Comparison of ENCODE assay signal across 18 cellular contexts in genomic region chr2:149394864-149395263, GRCh38.
DNase-seq lines count a peak whose midpoint lies in the region; ATAC-seq, FAIRE-seq and TF ChIP-seq lines count a peak whose summit lies in the region.
"Had no signal": no experiment of that assay in that cellular context is flagged by ENCODE, and none has a peak within 500 bp of the region (broad histone marks: within the 10 kb centered on the region; RNA-seq: fewer than 3 reads in every experiment).

No MANE protein-coding gene starts in this region.

- CTCF ChIA-PET in HepG2 (lab: Yijun Ruan, JAX; ENCODE audit: low intra/inter-chr PET ratio, low total read pairs), result no interaction called here

- no peak for TF ChIP-seq RAD21 in HepG2 (CRISPR knock-in tag; IDR thresholded peaks at IDR 0.05)

- BruUV-seq in HepG2 (replicated peaks; lab: Mats Ljungman, UMichigan), result no TSS peak

- no peak overlapping the region for H3K9ac ChIP-seq in HepG2 (ENCODE audit: insufficient read depth, low read depth, low read length)

- in situ Hi-C loops in astrocyte of the spinal cord (cut with HindIII; ENCODE audit: low sequenced_read_pairs) (no loop called here), HepG2 (cut with HindIII; ENCODE audit: extremely low pct_ligation_motif_present, low pct_unique_long_range_greater_than_20kb) (no loop called here)

- H3K4me3 ChIP-seq in astrocyte of the spinal cord (ENCODE audit: low read depth, low read length) (no peak overlapping the region), kidney epithelial cell (ENCODE audit: low read depth, low read length) (no peak overlapping the region), psoas muscle (no peak overlapping the region), HepG2 (replicated peaks in 1 of 3; ENCODE audit: insufficient read depth in 1 of 3, low read depth in 2 of 3, low read length in 3 of 3) (no peak overlapping the region)
- H3K4me3 ChIP-seq: A549 had no signal

- intact Hi-C loops in psoas muscle (cut with DNase I) (no loop called here), HepG2 (cut with micrococcal nuclease; ENCODE audit: unreplicated experiment) (no loop called here)

- 93 to 96% (median 96%) methylated on average over 2 of the region's 2 CpGs for WGBS in psoas muscle, 3 donors
- WGBS in HepG2 (ENCODE audit: low lambda C conversion rate), result 35% methylated on average over 2 of the region's 2 CpGs

- H2AFZ ChIP-seq in HepG2 (ENCODE audit: low read length), result no peak overlapping the region

- no peaks in the 10 kb centered on the region for H3K36me3 ChIP-seq in kidney epithelial cell (ENCODE audit: control insufficient read depth, insufficient read depth, low read length)
- no peaks in the 10 kb centered on the region for H3K36me3 ChIP-seq in psoas muscle (ENCODE audit: insufficient read depth in 1 of 2, low read depth in 1 of 2)
- H3K36me3 ChIP-seq in HepG2 (replicated peaks in 1 of 2; ENCODE audit: control insufficient read depth in 1 of 2, insufficient read depth in 2 of 2, low read length in 2 of 2), result no peaks in the 10 kb centered on the region

- DNase-seq in EH (ENCODE audit: low read depth) (peak; percentile 16), HT1080 (ENCODE audit: low read depth) (peak; percentile 58), astrocyte of the spinal cord (ENCODE audit: low read depth, low spot score) (peak; percentile 24), kidney epithelial cell (ENCODE audit: low read depth) (peak; percentile 28), psoas muscle (no peak), HepG2 (ENCODE audit: low spot score) (no peak)
- DNase-seq in stimulated activated naive CD8-positive, alpha-beta T cell treated with anti-CD3 and anti-CD28 coated beads, Interleukin-15, Interleukin-2, amounts not matched to agents 100 U/mL and 50 U/mL, for 24 hours, result no peak
- DNase-seq: Kasumi-1, NCI-H1436, NCI-H2029 treated with DMSO at 0.1 percent for 48 hours, NCI-H510A treated with DMSO at 0.1 percent for 48 hours, SIG-M5 had no signal

- no peak for ATAC-seq in psoas muscle
- no peak for ATAC-seq in activated CD4-positive, CD25-positive, alpha-beta regulatory T cell treated with anti-CD3 and anti-CD28 coated beads, Interleukin-2, amount 50 U/mL, for 24 hours
- no peak for ATAC-seq in HepG2
- no peak for ATAC-seq in stimulated activated naive CD8-positive, alpha-beta T cell treated with anti-CD3 and anti-CD28 coated beads, Interleukin-15, Interleukin-2, amounts not matched to agents 100 U/mL and 50 U/mL, for 24 hours
- ATAC-seq: A549 had no signal

- H3K9me3 ChIP-seq in psoas muscle, result no peaks in the 10 kb centered on the region
- H3K9me3 ChIP-seq in HepG2 (ENCODE audit: low read length), result no peaks in the 10 kb centered on the region
- H3K9me3 ChIP-seq: A549 had no signal

- no peak for TF ChIP-seq CTCF in astrocyte of the spinal cord (IDR thresholded peaks at IDR 0.05; ENCODE audit: low read depth, low read length)
- TF ChIP-seq CTCF in kidney epithelial cell (IDR thresholded peaks at IDR 0.05; ENCODE audit: insufficient read depth, low read length, poor library complexity, severe bottlenecking), result no peak
- TF ChIP-seq CTCF in psoas muscle (IDR thresholded peaks at IDR 0.05), result no peak
- no peak for TF ChIP-seq CTCF in HepG2 (CRISPR knock-in tag; IDR thresholded peaks at IDR 0.05)

- TF ChIP-seq EP300 in HepG2 (IDR thresholded peaks at IDR 0.05; ENCODE audit: low read depth in 2 of 2, low read length in 2 of 2) (no peak), HepG2 (CRISPR knock-in tag; IDR thresholded peaks at IDR 0.05; ENCODE audit: borderline replicate concordance) (no peak)

- no peaks in the 10 kb centered on the region for H3K27me3 ChIP-seq in kidney epithelial cell (ENCODE audit: control insufficient read depth, insufficient read depth, low read length)
- no peaks in the 10 kb centered on the region for H3K27me3 ChIP-seq in psoas muscle (ENCODE audit: insufficient read depth in 3 of 3, low read length in 2 of 3)
- H3K27me3 ChIP-seq in HepG2 (ENCODE audit: control insufficient read depth in 1 of 2, insufficient read depth in 2 of 2, low read length in 2 of 2), result no peaks in the 10 kb centered on the region

- no peaks in the 10 kb centered on the region for H4K20me1 ChIP-seq in HepG2 (ENCODE audit: insufficient read depth, low read length)

- H3K4me1 ChIP-seq in psoas muscle (no peaks in the 10 kb centered on the region), HepG2 (ENCODE audit: insufficient read depth, low read length) (no peaks in the 10 kb centered on the region)
- H3K4me1 ChIP-seq: A549 had no signal

- POLR2A ChIA-PET in HepG2 (lab: Yijun Ruan, JAX), result no interaction called here

- no peak for FAIRE-seq in HepG2 (lab: Jason Lieb, UNC)
- FAIRE-seq: A549, GM12892, H1, RCC 7860 had no signal

- no peaks in the 10 kb centered on the region for H3K79me2 ChIP-seq in HepG2 (ENCODE audit: insufficient read depth, low read length)

- H3K27ac ChIP-seq in psoas muscle (no peak overlapping the region), HepG2 (ENCODE audit: extremely low read length, insufficient read depth, low read length) (no peak overlapping the region)
- H3K27ac ChIP-seq: A549, C4-2B had no signal

- no peak overlapping the region for H3K4me2 ChIP-seq in HepG2 (ENCODE audit: low read depth, low read length)
- H3K4me2 ChIP-seq: A549 had no signal

- TF ChIP-seq POLR2A in HepG2 (IDR thresholded peaks at IDR 0.05; ENCODE audit: insufficient read depth in 1 of 2, low read depth in 2 of 2, low read length in 2 of 2), result no peak

TF ChIP-seq in HepG2, 621 proteins besides CTCF, POLR2A, EP300 and RAD21:
- TF ChIP-seq ZNF768 (CRISPR knock-in tag; IDR thresholded peaks at IDR 0.05) (no peak), ZNF292 (CRISPR knock-in tag; IDR thresholded peaks at IDR 0.05; ENCODE audit: borderline replicate concordance, low read depth) (no peak), POGZ (CRISPR knock-in tag; IDR thresholded peaks at IDR 0.05) (no peak), ZNF460 (CRISPR knock-in tag; IDR thresholded peaks at IDR 0.05; ENCODE audit: borderline replicate concordance) (no peak), MTA3 (CRISPR knock-in tag; IDR thresholded peaks at IDR 0.05) (no peak), FOXP1 (IDR thresholded peaks at IDR 0.05) (no peak), FOXP1 (CRISPR knock-in tag; IDR thresholded peaks at IDR 0.05) (no peak), ZBTB3 (CRISPR knock-in tag; IDR thresholded peaks at IDR 0.05; ENCODE audit: borderline replicate concordance, low read depth) (no peak), MLX (CRISPR knock-in tag; IDR thresholded peaks at IDR 0.05) (no peak), ZBTB7A (CRISPR knock-in tag; IDR thresholded peaks at IDR 0.05) (no peak), TP53 (CRISPR knock-in tag; conservative IDR thresholded peaks at IDR 0.05) (no peak), ZNF788 (CRISPR knock-in tag; IDR thresholded peaks at IDR 0.05; ENCODE audit: borderline replicate concordance) (no peak), GZF1 (CRISPR knock-in tag; IDR thresholded peaks at IDR 0.05) (no peak)
- TF ChIP-seq, protein P1, sequence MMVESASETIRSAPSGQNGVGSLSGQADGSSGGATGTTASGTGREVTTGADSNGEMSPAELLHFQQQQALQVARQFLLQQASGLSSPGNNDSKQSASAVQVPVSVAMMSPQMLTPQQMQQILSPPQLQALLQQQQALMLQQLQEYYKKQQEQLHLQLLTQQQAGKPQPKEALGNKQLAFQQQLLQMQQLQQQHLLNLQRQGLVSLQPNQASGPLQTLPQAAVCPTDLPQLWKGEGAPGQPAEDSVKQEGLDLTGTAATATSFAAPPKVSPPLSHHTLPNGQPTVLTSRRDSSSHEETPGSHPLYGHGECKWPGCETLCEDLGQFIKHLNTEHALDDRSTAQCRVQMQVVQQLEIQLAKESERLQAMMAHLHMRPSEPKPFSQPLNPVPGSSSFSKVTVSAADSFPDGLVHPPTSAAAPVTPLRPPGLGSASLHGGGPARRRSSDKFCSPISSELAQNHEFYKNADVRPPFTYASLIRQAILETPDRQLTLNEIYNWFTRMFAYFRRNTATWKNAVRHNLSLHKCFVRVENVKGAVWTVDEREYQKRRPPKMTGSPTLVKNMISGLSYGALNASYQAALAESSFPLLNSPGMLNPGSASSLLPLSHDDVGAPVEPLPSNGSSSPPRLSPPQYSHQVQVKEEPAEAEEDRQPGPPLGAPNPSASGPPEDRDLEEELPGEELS (CRISPR knock-in tag; IDR thresholded peaks at IDR 0.05), result no peak

Comparison
In these comparisons a context has a peak if more than half of its experiments do, and no peak if none do; other contexts are left out.
1. DNase-seq: peak in EH (single experiment), HT1080 (single experiment), astrocyte of the spinal cord (single experiment) and kidney epithelial cell (single experiment); none in psoas muscle (0 of 2), HepG2 (single experiment) and stimulated activated naive CD8-positive, alpha-beta T cell treated with anti-CD3 and anti-CD28 coated beads, Interleukin-15, Interleukin-2, amounts not matched to agents 100 U/mL and 50 U/mL, for 24 hours (single experiment).